22 cellular contexts compared by ENCODE assay signal in the genomic region with DNA sequence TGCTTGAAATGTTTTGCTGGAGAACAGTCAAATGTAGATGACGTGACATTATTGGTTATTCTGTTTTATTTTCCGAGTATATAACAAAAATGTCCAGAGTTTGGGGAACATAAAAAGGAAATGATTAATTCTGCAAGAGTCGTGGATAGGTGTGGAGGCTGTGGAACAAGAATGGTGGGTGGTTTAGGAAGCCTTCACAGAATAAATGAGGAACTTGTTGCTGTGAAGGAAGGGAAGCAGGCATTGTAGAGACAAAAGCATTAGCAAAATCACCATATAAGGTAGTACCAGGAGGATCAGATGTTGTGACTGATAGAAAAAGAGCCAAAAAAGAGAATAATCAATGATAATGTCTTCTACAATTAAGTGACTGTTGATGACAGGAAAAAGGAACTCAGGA.
"Had no signal": no experiment of that assay in that cellular context is flagged by ENCODE, and none has a peak within 500 bp of the region (broad histone marks: within the 10 kb centered on the region; RNA-seq: fewer than 3 reads in every experiment).

No MANE protein-coding gene starts in this region.

- H3K9me3 Mint-ChIP-seq: activated naive CD8-positive, alpha-beta T cell treated with anti-CD3 and anti-CD28 coated beads for 36 hours had no signal

- DNase-seq: activated CD4-positive, alpha-beta T cell treated with anti-CD3 and anti-CD28 coated beads, Interleukin-2, amount 50 U/mL, for 1 hour; activated CD4-positive, CD25-positive, alpha-beta regulatory T cell treated with anti-CD3 and anti-CD28 coated beads, Interleukin-2, amount 50 U/mL, for 72 hours; activated CD8-positive, alpha-beta T cell treated with anti-CD3 and anti-CD28 coated beads, Interleukin-2, amount 10 ng/mL, durations not matched to agents 7 days and 5 days; activated naive CD4-positive, alpha-beta T cell treated with Interleukin-2 at 50 U/mL for 16 hours; activated naive CD8-positive, alpha-beta T cell treated with anti-CD3 and anti-CD28 coated beads for 36 hours; central memory CD4-positive, alpha-beta T cell; effector memory CD4-positive, alpha-beta T cell; foreskin keratinocyte; kidney glomerular epithelial cell; left lung; naive thymus-derived CD4-positive, alpha-beta T cell; sigmoid colon; stimulated activated CD4-positive, alpha-beta T cell treated with anti-CD3 and anti-CD28 coated beads, Interleukin-15, amount 100 ng/mL, for 24 hours; T-helper 9 cell; transverse colon had no signal

- H3K36me3 Mint-ChIP-seq: activated naive CD8-positive, alpha-beta T cell treated with anti-CD3 and anti-CD28 coated beads for 36 hours; naive thymus-derived CD4-positive, alpha-beta T cell; stimulated activated memory B cell treated with anti-CD40 and anti-IgM and Interleukin-4, amounts not matched to agents 10 μg/mL and 1 μg/mL and 100 μg/mL, for 72 hours had no signal

- H3K36me3 ChIP-seq: left lung, sigmoid colon, transverse colon, vagina had no signal

- H3K4me3 Mint-ChIP-seq: activated CD8-positive, alpha-beta T cell treated with anti-CD3 and anti-CD28 coated beads, Interleukin-2, amount 10 ng/mL, durations not matched to agents 7 days and 5 days; activated naive CD8-positive, alpha-beta T cell treated with anti-CD3 and anti-CD28 coated beads for 36 hours; naive thymus-derived CD4-positive, alpha-beta T cell; neural crest cell; stimulated activated memory B cell treated with anti-CD40 and anti-IgM and Interleukin-4, amounts not matched to agents 10 μg/mL and 1 μg/mL and 100 μg/mL, for 72 hours had no signal

- H3K9me3 ChIP-seq: left lung, sigmoid colon, transverse colon, vagina had no signal

- H3K4me1 ChIP-seq: foreskin keratinocyte, left lung, sigmoid colon, transverse colon, vagina had no signal

- H3K27ac ChIP-seq: foreskin keratinocyte, left lung, sigmoid colon, transverse colon, vagina, VCaP had no signal

- H3K27me3 ChIP-seq: foreskin keratinocyte, left lung, sigmoid colon, transverse colon, vagina had no signal

- ATAC-seq: activated CD8-positive, alpha-beta T cell treated with anti-CD3 and anti-CD28 coated beads, Interleukin-2, amount 10 ng/mL, durations not matched to agents 7 days and 5 days; foreskin keratinocyte; left lung; naive thymus-derived CD4-positive, alpha-beta T cell; stimulated activated memory B cell treated with anti-CD40 and anti-IgM and Interleukin-4, amounts not matched to agents 10 μg/mL and 1 μg/mL and 100 μg/mL, for 72 hours had no signal

- H3K4me1 Mint-ChIP-seq: activated naive CD8-positive, alpha-beta T cell treated with anti-CD3 and anti-CD28 coated beads for 36 hours; naive thymus-derived CD4-positive, alpha-beta T cell; stimulated activated memory B cell treated with anti-CD40 and anti-IgM and Interleukin-4, amounts not matched to agents 10 μg/mL and 1 μg/mL and 100 μg/mL, for 72 hours had no signal

- H3K4me3 ChIP-seq: left lung, lung, sigmoid colon, smooth muscle cell, transverse colon, vagina had no signal

- H3K27ac Mint-ChIP-seq: activated CD8-positive, alpha-beta T cell treated with anti-CD3 and anti-CD28 coated beads, Interleukin-2, amount 10 ng/mL, durations not matched to agents 7 days and 5 days; activated naive CD8-positive, alpha-beta T cell treated with anti-CD3 and anti-CD28 coated beads for 36 hours; activated T-helper 2 cell treated with anti-CD3 and anti-CD28 coated beads, Interferon-gamma antibody, Interleukin-2, Interleukin-4, amounts not matched to agents 10 μg/mL and 5 μg/mL and 100 μg/mL, durations not matched to agents 14 hours and 24 hours and 36 hours; naive thymus-derived CD4-positive, alpha-beta T cell; stimulated activated memory B cell treated with anti-CD40 and anti-IgM and Interleukin-4, amounts not matched to agents 10 μg/mL and 1 μg/mL and 100 μg/mL, for 72 hours had no signal

- H3K27me3 Mint-ChIP-seq: stimulated activated memory B cell treated with anti-CD40 and anti-IgM and Interleukin-4, amounts not matched to agents 10 μg/mL and 1 μg/mL and 100 μg/mL, for 72 hours had no signal
